ENCODE assay signal across 1 cellular context in genomic region chr6:167241330-167242163, GRCh38.
TF ChIP-seq lines count a peak whose summit lies in the region.
"Not testable (repeated sequence)": the region's sequence is repeated elsewhere in the genome, so short reads cannot be mapped to it uniquely, and the experiment has no call there.

No MANE protein-coding gene starts in this region.

TF ChIP-seq in HepG2, 621 proteins besides CTCF, POLR2A, EP300 and RAD21 (continued from another document):
- TF ChIP-seq HOXA3 (CRISPR knock-in tag; IDR thresholded peaks at IDR 0.05): peak; percentile 72; the same call in 1 of the 2 replicates
- TF ChIP-seq FOXK1 (CRISPR knock-in tag; IDR thresholded peaks at IDR 0.05; ENCODE audit: borderline replicate concordance, low read depth): peak; percentile 10; the same call in 1 of the 2 replicates
- 0 out of 2 replicates have a peak, but pooled peaks have one; percentile 12 for TF ChIP-seq ZNF614 (CRISPR knock-in tag; IDR thresholded peaks at IDR 0.05; ENCODE audit: borderline replicate concordance)
- TF ChIP-seq POLR2G (IDR thresholded peaks at IDR 0.05; ENCODE audit: low read depth, low read length): peak; percentile 50
- TF ChIP-seq ZNF687 (CRISPR knock-in tag; IDR thresholded peaks at IDR 0.05): peak; percentile 93
- TF ChIP-seq FOXA3 (CRISPR knock-in tag; IDR thresholded peaks at IDR 0.05): peak; percentile 58; the same call in 1 of the 2 replicates
- TF ChIP-seq ZNF644 (CRISPR knock-in tag; IDR thresholded peaks at IDR 0.05; ENCODE audit: low read depth): peak; percentile 36; the same call in 1 of the 2 replicates
- TF ChIP-seq BRD4 (CRISPR knock-in tag; IDR thresholded peaks at IDR 0.05): peak; percentile 59; the same call in 1 of the 2 replicates
- TF ChIP-seq TFE3 (CRISPR knock-in tag; IDR thresholded peaks at IDR 0.05): peak; percentile 74
- TF ChIP-seq KLF16 (CRISPR knock-in tag; IDR thresholded peaks at IDR 0.05): peak in 1 of 2 experiments; percentile 47; a peak in 1 of 4 replicates
- peak; percentile 56; the same call in 1 of the 2 replicates for TF ChIP-seq KMT2B (CRISPR knock-in tag; IDR thresholded peaks at IDR 0.05)
- peak; percentile 83 for TF ChIP-seq MED1 (CRISPR knock-in tag; IDR thresholded peaks at IDR 0.05)
- TF ChIP-seq DNMT3B (CRISPR knock-in tag; conservative IDR thresholded peaks at IDR 0.05): 0 out of 2 replicates have a peak, but pooled peaks have one; percentile 53
- peak; percentile 69 for TF ChIP-seq ELF3 (CRISPR knock-in tag; IDR thresholded peaks at IDR 0.05)
- peak; percentile 59; the same call in 1 of the 2 replicates for TF ChIP-seq RERE (CRISPR knock-in tag; IDR thresholded peaks at IDR 0.05; ENCODE audit: low read depth)
- peak; percentile 76 for TF ChIP-seq TGIF2 (CRISPR knock-in tag; IDR thresholded peaks at IDR 0.05)
- TF ChIP-seq DMAP1 (CRISPR knock-in tag; IDR thresholded peaks at IDR 0.05): peak; percentile 36; the same call in 1 of the 2 replicates
- TF ChIP-seq FOXA1 (IDR thresholded peaks at IDR 0.05): not testable (repeated sequence)
- peak; percentile 46 for TF ChIP-seq FOXA1 (CRISPR knock-in tag; IDR thresholded peaks at IDR 0.05)
- peak; percentile 43; the same call in 1 of the 2 replicates for TF ChIP-seq ZNF792 (CRISPR knock-in tag; IDR thresholded peaks at IDR 0.05)
- 0 out of 2 replicates have a peak, but pooled peaks have one; percentile 32 for TF ChIP-seq ELF1 (CRISPR knock-in tag; IDR thresholded peaks at IDR 0.05)
- peak; percentile 83 for TF ChIP-seq TCF7 (IDR thresholded peaks at IDR 0.05; ENCODE audit: low read depth)
- peak; percentile 56 for TF ChIP-seq IRF2 (CRISPR knock-in tag; IDR thresholded peaks at IDR 0.05)
- TF ChIP-seq GATA4 (IDR thresholded peaks at IDR 0.05; ENCODE audit: borderline replicate concordance, low read depth): peak; percentile 62; the same call in 1 of the 2 replicates
- TF ChIP-seq ZNF276 (CRISPR knock-in tag; IDR thresholded peaks at IDR 0.05; ENCODE audit: low read depth): 0 out of 2 replicates have a peak, but pooled peaks have one; percentile 49
- TF ChIP-seq, protein P1, sequence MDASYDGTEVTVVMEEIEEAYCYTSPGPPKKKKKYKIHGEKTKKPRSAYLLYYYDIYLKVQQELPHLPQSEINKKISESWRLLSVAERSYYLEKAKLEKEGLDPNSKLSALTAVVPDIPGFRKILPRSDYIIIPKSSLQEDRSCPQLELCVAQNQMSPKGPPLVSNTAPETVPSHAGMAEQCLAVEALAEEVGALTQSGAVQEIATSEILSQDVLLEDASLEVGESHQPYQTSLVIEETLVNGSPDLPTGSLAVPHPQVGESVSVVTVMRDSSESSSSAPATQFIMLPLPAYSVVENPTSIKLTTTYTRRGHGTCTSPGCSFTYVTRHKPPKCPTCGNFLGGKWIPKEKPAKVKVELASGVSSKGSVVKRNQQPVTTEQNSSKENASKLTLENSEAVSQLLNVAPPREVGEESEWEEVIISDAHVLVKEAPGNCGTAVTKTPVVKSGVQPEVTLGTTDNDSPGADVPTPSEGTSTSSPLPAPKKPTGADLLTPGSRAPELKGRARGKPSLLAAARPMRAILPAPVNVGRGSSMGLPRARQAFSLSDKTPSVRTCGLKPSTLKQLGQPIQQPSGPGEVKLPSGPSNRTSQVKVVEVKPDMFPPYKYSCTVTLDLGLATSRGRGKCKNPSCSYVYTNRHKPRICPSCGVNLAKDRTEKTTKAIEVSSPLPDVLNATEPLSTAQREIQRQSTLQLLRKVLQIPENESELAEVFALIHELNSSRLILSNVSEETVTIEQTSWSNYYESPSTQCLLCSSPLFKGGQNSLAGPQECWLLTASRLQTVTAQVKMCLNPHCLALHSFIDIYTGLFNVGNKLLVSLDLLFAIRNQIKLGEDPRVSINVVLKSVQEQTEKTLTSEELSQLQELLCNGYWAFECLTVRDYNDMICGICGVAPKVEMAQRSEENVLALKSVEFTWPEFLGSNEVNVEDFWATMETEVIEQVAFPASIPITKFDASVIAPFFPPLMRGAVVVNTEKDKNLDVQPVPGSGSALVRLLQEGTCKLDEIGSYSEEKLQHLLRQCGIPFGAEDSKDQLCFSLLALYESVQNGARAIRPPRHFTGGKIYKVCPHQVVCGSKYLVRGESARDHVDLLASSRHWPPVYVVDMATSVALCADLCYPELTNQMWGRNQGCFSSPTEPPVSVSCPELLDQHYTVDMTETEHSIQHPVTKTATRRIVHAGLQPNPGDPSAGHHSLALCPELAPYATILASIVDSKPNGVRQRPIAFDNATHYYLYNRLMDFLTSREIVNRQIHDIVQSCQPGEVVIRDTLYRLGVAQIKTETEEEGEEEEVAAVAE (CRISPR knock-in tag; IDR thresholded peaks at IDR 0.05; ENCODE audit: borderline replicate concordance): 0 out of 2 replicates have a peak, but pooled peaks have one; percentile 17
- peak; percentile 88; the same call in 1 of the 2 replicates for TF ChIP-seq ZBTB20 (CRISPR knock-in tag; IDR thresholded peaks at IDR 0.05; ENCODE audit: borderline replicate concordance, low read depth)
- peak; percentile 62; the same call in 1 of the 2 replicates for TF ChIP-seq CBX5 (CRISPR knock-in tag; IDR thresholded peaks at IDR 0.05; ENCODE audit: borderline replicate concordance)
- peak; percentile 70 for TF ChIP-seq FOSL2 (CRISPR knock-in tag; IDR thresholded peaks at IDR 0.05)
- TF ChIP-seq KDM2A (CRISPR knock-in tag; IDR thresholded peaks at IDR 0.05; ENCODE audit: borderline replicate concordance, low read depth): peak; percentile 74
- peak; percentile 55; the same call in 1 of the 2 replicates for TF ChIP-seq ATF1 (CRISPR knock-in tag; IDR thresholded peaks at IDR 0.05)
- TF ChIP-seq AHR (CRISPR knock-in tag; IDR thresholded peaks at IDR 0.05): 0 out of 2 replicates have a peak, but pooled peaks have one; percentile 63
TF ChIP-seq in HepG2: peak in this region for 103; not testable (repeated sequence) for 518.
